Comparison of ENCODE assay signal across 19 cellular contexts in the genomic region with DNA sequence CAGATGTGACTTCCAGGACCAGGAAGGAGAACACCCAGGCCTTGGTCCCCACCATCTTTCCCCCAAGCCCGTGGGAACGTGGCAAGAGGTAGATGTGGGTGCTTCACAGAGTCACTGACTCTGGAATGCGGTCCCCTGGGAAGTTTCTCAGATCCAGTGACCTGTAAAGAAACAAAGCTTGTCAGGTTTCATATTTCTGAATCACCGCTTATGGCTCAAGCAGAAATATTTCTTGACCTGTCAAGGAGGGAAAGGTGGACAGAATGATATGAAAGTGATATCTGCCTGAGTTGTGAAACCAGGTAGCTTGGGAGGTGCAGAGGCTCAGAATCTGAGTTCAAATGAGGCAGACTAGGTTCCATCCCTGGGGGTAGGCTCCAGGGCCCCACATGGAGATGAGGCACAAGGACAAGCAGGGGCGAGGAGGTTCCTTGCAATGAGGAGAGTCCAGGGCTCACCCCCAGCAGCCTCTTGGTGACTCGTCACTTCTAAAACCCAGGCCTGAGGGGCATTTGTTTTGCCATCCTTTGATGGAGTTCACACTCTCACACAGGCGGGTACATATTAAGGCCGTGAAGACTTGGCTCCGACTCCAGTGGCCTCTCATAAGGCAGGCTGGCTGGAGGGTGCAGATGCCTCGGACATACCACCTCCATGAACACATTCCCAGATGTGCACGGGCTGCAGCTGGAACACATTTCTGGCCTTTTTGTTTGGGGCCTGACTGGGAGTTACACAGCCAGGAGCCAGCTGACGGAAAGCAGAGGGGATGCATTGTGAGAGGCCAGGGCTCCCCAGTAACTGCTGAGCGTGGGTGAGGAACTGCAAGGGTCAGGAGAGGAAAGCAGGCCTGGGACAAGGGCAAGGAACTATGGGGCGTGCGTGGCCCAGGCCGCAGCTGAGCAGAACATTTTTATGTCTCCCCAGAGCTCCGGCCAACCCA. TPM values are rescaled to one million over a fixed set of nuclear protein-coding genes. Genes with fewer than 3 reads are reported as not detected.
DNase-seq lines count a peak whose midpoint lies in the region; ATAC-seq and TF ChIP-seq lines count a peak whose summit lies in the region.
"Had no signal": no experiment of that assay in that cellular context is flagged by ENCODE, and none has a peak within 500 bp of the region (broad histone marks: within the 10 kb centered on the region; RNA-seq: fewer than 3 reads in every experiment).

No MANE protein-coding gene starts in this region.

- H3K36me3 Mint-ChIP-seq in activated CD8-positive, alpha-beta memory T cell treated with anti-CD3 and anti-CD28 coated beads, Interleukin-2, amount 10 ng/mL, durations not matched to agents 7 days and 5 days: no peaks in the 10 kb centered on the region
- H3K36me3 Mint-ChIP-seq: CD4-positive, alpha-beta memory T cell had no signal

- H3K4me3 ChIP-seq in GM23248 (no peak overlapping the region), esophagus muscularis mucosa (peak overlapping the region; percentile 9 to 30 (median 24)), sigmoid colon (peak overlapping the region in 2 of 4 donors; percentile 14 to 29)
- H3K4me3 ChIP-seq: ascending aorta had no signal

- no peaks in the 10 kb centered on the region for H3K27me3 Mint-ChIP-seq in activated CD8-positive, alpha-beta memory T cell treated with anti-CD3 and anti-CD28 coated beads, Interleukin-2, amount 10 ng/mL, durations not matched to agents 7 days and 5 days

- no peaks in the 10 kb centered on the region for H4K20me1 ChIP-seq in GM23248 (ENCODE audit: insufficient read depth)

- H3K27me3 ChIP-seq in GM23248 (replicated peaks; ENCODE audit: insufficient read depth) (no peaks in the 10 kb centered on the region; the same call in 1 of the 2 replicates), esophagus muscularis mucosa (no peaks in the 10 kb centered on the region), sigmoid colon (no peaks in the 10 kb centered on the region)
- H3K27me3 ChIP-seq: ascending aorta, gastrocnemius medialis had no signal

- H3K79me2 ChIP-seq in GM23248 (ENCODE audit: insufficient read depth): no peaks in the 10 kb centered on the region

- intact Hi-C loops in esophagus muscularis mucosa (cut with DNase I): no loop called here
- intact Hi-C loops in sigmoid colon (cut with DNase I): loop anchor here (5.0 kb wide), 1 partner anchor 47 kb away; no protein-coding TSS in a partner anchor

- H3F3A ChIP-seq in GM23248 (ENCODE audit: insufficient read depth): no peaks in the 10 kb centered on the region

- H3K27ac ChIP-seq in GM23248: no peak overlapping the region
- H3K27ac ChIP-seq in esophagus muscularis mucosa (replicated peaks in 1 of 4): peak overlapping the region in 3 of 4 donors; percentile 33 to 68 (median 43)
- peak overlapping the region; percentile 30 to 59 (median 50) for H3K27ac ChIP-seq in sigmoid colon
- H3K27ac ChIP-seq: ascending aorta had no signal

- TF ChIP-seq CTCF in esophagus muscularis mucosa (IDR thresholded peaks at IDR 0.05) (no peak), sigmoid colon (IDR thresholded peaks at IDR 0.05) (no peak)

- peak; percentile 17 for DNase-seq in GM23248
- DNase-seq in esophagus muscularis mucosa (ENCODE audit: extremely low spot score): no peak
- peak; percentile 44 for DNase-seq in left kidney (ENCODE audit: low read depth, low spot score)
- peak; percentile 69 for DNase-seq in sigmoid colon
- no peak for DNase-seq in activated CD8-positive, alpha-beta memory T cell treated with anti-CD3 and anti-CD28 coated beads, Interleukin-2, amount 10 ng/mL, durations not matched to agents 7 days and 5 days
- DNase-seq in activated effector memory CD4-positive, alpha-beta T cell treated with anti-CD3 and anti-CD28 coated beads, Interleukin-2, amount 50 U/mL, for 16 hours: no peak
- no peak for DNase-seq in HuH-7 (ENCODE audit: low spot score)
- DNase-seq: activated CD4-positive, alpha-beta T cell treated with anti-CD3 and anti-CD28 coated beads for 48 hours; activated CD8-positive, alpha-beta memory T cell treated with anti-CD3 and anti-CD28 coated beads, Interleukin-2, amount 50 U/mL, for 4 hours; activated gamma-delta T cell treated with Interleukin-2 at 50 U/mL for 16 hours; CD4-positive, alpha-beta memory T cell; gastrocnemius medialis; mammary epithelial cell; MM.1S; NCI-H1694 treated with DMSO at 0.1 percent for 48 hours; NCI-H446; stimulated activated naive CD4-positive, alpha-beta T cell had no signal

- 60 to 66% methylated on average over 17 of the region's 17 CpGs for WGBS in GM23248 (ENCODE audit: low coverage in 1 of 2, low lambda C conversion rate in 2 of 2, missing lambda C conversion rate in 2 of 2), 2 experiments
- 73% methylated on average over 15 of the region's 17 CpGs for WGBS in esophagus muscularis mucosa
- 82 to 84% methylated on average over 17 of the region's 17 CpGs for WGBS in sigmoid colon, 2 donors

- no peak overlapping the region for H3K4me2 ChIP-seq in GM23248 (ENCODE audit: unreplicated experiment)

- CTCF ChIA-PET in activated CD8-positive, alpha-beta memory T cell treated with anti-CD3 and anti-CD28 coated beads, Interleukin-2, amount 10 ng/mL, durations not matched to agents 7 days and 5 days (lab: Charles Lee): interaction anchor here (1.2 to 1.6 kb wide), 2 partner anchors 8 to 10 kb away, joined by 3 to 4 read pairs; no protein-coding TSS in a partner anchor

- H3K36me3 ChIP-seq in GM23248 (ENCODE audit: low read depth) (no peaks in the 10 kb centered on the region), esophagus muscularis mucosa (no peaks in the 10 kb centered on the region), sigmoid colon (no peaks in the 10 kb centered on the region)
- H3K36me3 ChIP-seq: ascending aorta, gastrocnemius medialis had no signal

- TF ChIP-seq EP300 in esophagus muscularis mucosa (IDR thresholded peaks at IDR 0.05) (no peak), sigmoid colon (IDR thresholded peaks at IDR 0.05) (no peak)

- in situ Hi-C loops in GM23248 (cut with MboI): no loop called here

- H3K9me2 ChIP-seq in GM23248 (ENCODE audit: insufficient read depth): no peaks in the 10 kb centered on the region

- no peak overlapping the region for H2AFZ ChIP-seq in GM23248

- H3K9ac ChIP-seq in GM23248: no peak overlapping the region

- H3K9me3 ChIP-seq in GM23248 (ENCODE audit: low read depth): no peaks in the 10 kb centered on the region
- H3K9me3 ChIP-seq in esophagus muscularis mucosa: no peaks in the 10 kb centered on the region
- H3K9me3 ChIP-seq in sigmoid colon: no peaks in the 10 kb centered on the region
- H3K9me3 ChIP-seq: ascending aorta, gastrocnemius medialis had no signal

- H3K9me3 Mint-ChIP-seq in activated CD8-positive, alpha-beta memory T cell treated with anti-CD3 and anti-CD28 coated beads, Interleukin-2, amount 10 ng/mL, durations not matched to agents 7 days and 5 days (ENCODE audit: low read depth): no peaks in the 10 kb centered on the region
- H3K9me3 Mint-ChIP-seq: CD4-positive, alpha-beta memory T cell had no signal

- no peak overlapping the region for H3K27ac Mint-ChIP-seq in activated CD8-positive, alpha-beta memory T cell treated with anti-CD3 and anti-CD28 coated beads, Interleukin-2, amount 10 ng/mL, durations not matched to agents 7 days and 5 days
- H3K27ac Mint-ChIP-seq: CD4-positive, alpha-beta memory T cell had no signal

- no peak overlapping the region for H3K4me3 Mint-ChIP-seq in activated CD8-positive, alpha-beta memory T cell treated with anti-CD3 and anti-CD28 coated beads, Interleukin-2, amount 10 ng/mL, durations not matched to agents 7 days and 5 days
- H3K4me3 Mint-ChIP-seq: CD4-positive, alpha-beta memory T cell had no signal

- TF ChIP-seq POLR2A in esophagus muscularis mucosa (IDR thresholded peaks at IDR 0.05; ENCODE audit: low read depth) (no peak), sigmoid colon (IDR thresholded peaks at IDR 0.05) (no peak)

- ATAC-seq in GM21528 (IDR thresholded peaks at IDR 0.05; ENCODE audit: low FRiP score, unreplicated experiment): no peak
- no peak for ATAC-seq in activated CD8-positive, alpha-beta memory T cell treated with anti-CD3 and anti-CD28 coated beads, Interleukin-2, amount 10 ng/mL, durations not matched to agents 7 days and 5 days
- ATAC-seq: gastrocnemius medialis had no signal

- no peaks in the 10 kb centered on the region for H3K4me1 Mint-ChIP-seq in activated CD8-positive, alpha-beta memory T cell treated with anti-CD3 and anti-CD28 coated beads, Interleukin-2, amount 10 ng/mL, durations not matched to agents 7 days and 5 days
- H3K4me1 Mint-ChIP-seq: CD4-positive, alpha-beta memory T cell had no signal

- H3K4me1 ChIP-seq in GM23248 (ENCODE audit: insufficient read depth) (no peaks in the 10 kb centered on the region), esophagus muscularis mucosa (peaks cover 8 to 18% (median 10%) of the 10 kb centered on the region in 4 donors), sigmoid colon (peaks cover 0 to 41% (median 32%) of the 10 kb centered on the region in 4 donors)
- H3K4me1 ChIP-seq: ascending aorta had no signal

RNA-seq across cellular contexts. Expression of gene CILP, which starts 1.3 kb away (rescaled TPM):
- under 0.01 and 0.11 TPM in 2 replicates for total RNA-seq in GM23248 (2014; rRNA removed; shearing (Covaris generic))
- polyA plus RNA-seq in GM23248 (2016; fragmentation: Nextera tagmentation; extraction: Ambion mirVana) (0.09 TPM in 1 of 2 replicates, not detected in the other), sigmoid colon (1 to 10 TPM in 2 of 3 donors, under 1 TPM in 1; 0.92 to 5.4 (median 1.2) TPM)
- total RNA-seq in esophagus muscularis mucosa (100 to 1,000 TPM in 2 of 4 donors, 10 to 100 TPM in 2; 40.4 to 166 (median 93.8) TPM), sigmoid colon (100 to 1,000 TPM in 2 of 4 donors, 10 to 100 TPM in 2; 26.7 to 205 (median 70.4) TPM)
- under 1 TPM in 1 of 2 experiments, not detected in 1; 0.05 TPM for total RNA-seq in activated CD8-positive, alpha-beta memory T cell treated with anti-CD3 and anti-CD28 coated beads, Interleukin-2, amount 10 ng/mL, durations not matched to agents 7 days and 5 days
- total RNA-seq: mammary epithelial cell had no signal
- polyA plus RNA-seq: CD4-positive, alpha-beta memory T cell; mammary epithelial cell had no signal

RNA-seq across cellular contexts. Expression of gene CLPX, which starts 24.8 kb away (rescaled TPM):
- 28.3 and 33.1 TPM in 2 replicates for total RNA-seq in GM23248 (2014; rRNA removed; shearing (Covaris generic))
- polyA plus RNA-seq in GM23248 (2016; fragmentation: Nextera tagmentation; extraction: Ambion mirVana) (22.8 and 23.8 TPM in 2 replicates), sigmoid colon (10 to 100 TPM; 16.4 to 22.2 (median 21.3) TPM)
- total RNA-seq in esophagus muscularis mucosa (10 to 100 TPM; 37.4 to 53.2 (median 39.8) TPM), sigmoid colon (10 to 100 TPM; 39.9 to 71.4 (median 47.1) TPM)
- 10 to 100 TPM; 46.8 to 58.8 TPM for total RNA-seq in activated CD8-positive, alpha-beta memory T cell treated with anti-CD3 and anti-CD28 coated beads, Interleukin-2, amount 10 ng/mL, durations not matched to agents 7 days and 5 days

Comparison
In these comparisons a context has a peak if more than half of its experiments do, and no peak if none do; other contexts are left out.
1. DNase-seq: peak in GM23248 (single experiment), left kidney (single experiment) and sigmoid colon (single experiment); none in esophagus muscularis mucosa (single experiment), activated CD8-positive, alpha-beta memory T cell treated with anti-CD3 and anti-CD28 coated beads, Interleukin-2, amount 10 ng/mL, durations not matched to agents 7 days and 5 days (single experiment), activated effector memory CD4-positive, alpha-beta T cell treated with anti-CD3 and anti-CD28 coated beads, Interleukin-2, amount 50 U/mL, for 16 hours (single experiment) and HuH-7 (single experiment).
2. RNA of gene CILP, which starts 1.3 kb away (total RNA-seq): 40.4 to 166 TPM in esophagus muscularis mucosa and 26.7 to 205 TPM in sigmoid colon; under 0.01 to 0.11 TPM in GM23248 and 0.05 TPM in activated CD8-positive, alpha-beta memory T cell treated with anti-CD3 and anti-CD28 coated beads, Interleukin-2, amount 10 ng/mL, durations not matched to agents 7 days and 5 days; every median in the first group is over 10 times any median in the second.